In genomic region chr14:81176224-81176623, GRCh38 we compare ENCODE assay signal across 14 cellular contexts. TPM values are rescaled to one million over a fixed set of nuclear protein-coding genes. Genes with fewer than 3 reads are reported as not detected.
DNase-seq lines count a peak whose midpoint lies in the region; ATAC-seq and TF ChIP-seq lines count a peak whose summit lies in the region.
"Had no signal": no experiment of that assay in that cellular context is flagged by ENCODE, and none has a peak within 500 bp of the region (broad histone marks: within the 10 kb centered on the region; RNA-seq: fewer than 3 reads in every experiment).

No MANE protein-coding gene starts in this region.

- intact Hi-C loops in CD14-positive monocyte (cut with micrococcal nuclease) (loop anchor here in 1 of 2 donors (10.0 kb wide), 1 partner anchor 49 kb away; the partner anchor contains the start of gene GTF2A1), head of caudate nucleus (cut with DNase I) (loop anchor here (5.0 kb wide), 1 partner anchor 41 kb away; no protein-coding TSS in a partner anchor), sciatic nerve (cut with DNase I) (no loop called here)

- peaks cover 9 to 18% of the 10 kb centered on the region in 2 donors for H3K36me3 Mint-ChIP-seq in CD14-positive monocyte

- H3K27ac Mint-ChIP-seq in CD14-positive monocyte = peak overlapping the region; percentile 87 to 95 (median 92)
- H3K27ac Mint-ChIP-seq: activated T-cell treated with anti-CD3 and anti-CD28 coated beads, Interleukin-2, amount 50 U/mL, for 24 hours had no signal

- no peak for TF ChIP-seq CTCF in CD14-positive monocyte (IDR thresholded peaks at IDR 0.05)

- DNase-seq in CD14-positive monocyte (ENCODE audit: low spot score) (peak; percentile 82), NOMO-1 treated with DMSO at 0.1 percent for 48 hours (lab: John Stamatoyannopoulos, UW; ENCODE audit: unreplicated experiment) (peak; percentile 86), head of caudate nucleus (peak in 25 of 42 donors; percentile 13 to 70 (median 29)), sciatic nerve (ENCODE audit: low spot score) (peak; percentile 66), COLO829 (ENCODE audit: low spot score) (no peak), dermis blood vessel endothelial cell (no peak), NCI-H510A (lab: John Stamatoyannopoulos, UW) (no peak)
- DNase-seq: activated CD4-positive, CD25-positive, alpha-beta regulatory T cell; activated T-cell treated with anti-CD3 and anti-CD28 coated beads, Interleukin-2, amount 50 U/mL, for 24 hours; BE2C; foreskin melanocyte; SJCRH30; stimulated activated CD4-positive, alpha-beta T cell treated with anti-CD3 and anti-CD28 coated beads, Interleukin-15, amount 100 ng/mL, for 24 hours had no signal

- ATAC-seq in sciatic nerve (peak; percentile 65), HG03378 (IDR thresholded peaks at IDR 0.05; ENCODE audit: unreplicated experiment) (no peak)

- H3K4me3 Mint-ChIP-seq in CD14-positive monocyte = peak overlapping the region; percentile 41 to 84
- H3K4me3 Mint-ChIP-seq: activated T-cell treated with anti-CD3 and anti-CD28 coated beads, Interleukin-2, amount 50 U/mL, for 24 hours had no signal

- H3K27me3 Mint-ChIP-seq in CD14-positive monocyte (ENCODE audit: low read depth in 3 of 3) = no peaks in the 10 kb centered on the region
- H3K27me3 Mint-ChIP-seq: activated T-cell treated with anti-CD3 and anti-CD28 coated beads, Interleukin-2, amount 50 U/mL, for 24 hours had no signal

- no peaks in the 10 kb centered on the region for H3K9me3 Mint-ChIP-seq in CD14-positive monocyte
- H3K9me3 Mint-ChIP-seq: activated T-cell treated with anti-CD3 and anti-CD28 coated beads, Interleukin-2, amount 50 U/mL, for 24 hours had no signal

- peaks cover 43% of the 10 kb centered on the region for H3K4me1 Mint-ChIP-seq in CD14-positive monocyte

RNA-seq across cellular contexts. Expression of gene GTF2A1, which starts 44.5 kb away (rescaled TPM):
- polyA plus RNA-seq in CD14-positive monocyte = 10 to 100 TPM in 1 of 2 donors, 1 to 10 TPM in 1; 7.9 to 15.8 TPM
- total RNA-seq in sciatic nerve = 34.0 TPM
- total RNA-seq in dermis blood vessel endothelial cell = 31.7 and 58.1 TPM in 2 replicates

Comparison
In these comparisons a context has a peak if more than half of its experiments do, and no peak if none do; other contexts are left out.
1. DNase-seq: peak in CD14-positive monocyte (single experiment), NOMO-1 treated with DMSO at 0.1 percent for 48 hours (single experiment), head of caudate nucleus (25 of 42) and sciatic nerve (single experiment); none in COLO829 (single experiment), dermis blood vessel endothelial cell (single experiment) and NCI-H510A (single experiment).